12 cellular contexts compared by ENCODE assay signal in genomic region chr3:111980716-111981456, GRCh38. TPM values are rescaled to one million over a fixed set of nuclear protein-coding genes. Genes with fewer than 3 reads are reported as not detected.
DNase-seq lines count a peak whose midpoint lies in the region; ATAC-seq and TF ChIP-seq lines count a peak whose summit lies in the region.
"Had no signal": no experiment of that assay in that cellular context is flagged by ENCODE, and none has a peak within 500 bp of the region (broad histone marks: within the 10 kb centered on the region; RNA-seq: fewer than 3 reads in every experiment).

No MANE protein-coding gene starts in this region.

- no peak for DNase-seq in CD4-positive, alpha-beta memory T cell
- DNase-seq in PC-3 = no peak
- DNase-seq in neuronal stem cell (ENCODE audit: low spot score) = no peak
- DNase-seq in SJCRH30 = no peak
- no peak for DNase-seq in SK-N-DZ (ENCODE audit: low spot score)
- no peak for DNase-seq in cardiac septum (ENCODE audit: low spot score)
- DNase-seq in NAMALWA (ENCODE audit: low spot score) = no peak
- DNase-seq: NCI-H526 treated with DMSO at 0.1 percent for 48 hours had no signal

- H3K9me3 Mint-ChIP-seq in CD4-positive, alpha-beta memory T cell = no peaks in the 10 kb centered on the region
- peaks cover 0 to 3% (median 0%) of the 10 kb centered on the region in 5 experiments for H3K9me3 Mint-ChIP-seq in brain

- H3K9me2 ChIP-seq in PC-3 (replicated peaks; ENCODE audit: low read length) = no peaks in the 10 kb centered on the region

- H2AK5ac ChIP-seq in neuronal stem cell (ENCODE audit: low read depth, low read length) = no peak overlapping the region

- no CpG with 5 or more reads among the region's 10 CpGs for WGBS in neuronal stem cell (ENCODE audit: extremely low coverage in 2 of 2, insufficient read length in 2 of 2, insufficient replicate concordance in 1 of 2), 2 donors

- H4K20me1 ChIP-seq in PC-3 (ENCODE audit: low read length) = no peaks in the 10 kb centered on the region

- H3K9ac ChIP-seq in PC-3 (ENCODE audit: low read length) (no peak overlapping the region; the same call in 1 of the 2 replicates), neuronal stem cell (ENCODE audit: low read depth, low read length, poor library complexity) (peak overlapping the region; percentile 38)

- H2AFZ ChIP-seq in PC-3 (ENCODE audit: low read length) (no peak overlapping the region), neuronal stem cell (ENCODE audit: low read length) (no peak overlapping the region)

- H3F3A ChIP-seq in PC-3 (ENCODE audit: low read length, unreplicated experiment) = peaks cover 6% of the 10 kb centered on the region

- H3K4me1 ChIP-seq in CD4-positive, alpha-beta memory T cell (ENCODE audit: insufficient read depth, low read length) = peaks cover 60% of the 10 kb centered on the region
- H3K4me1 ChIP-seq in PC-3 (ENCODE audit: insufficient read depth, low read length) (peaks cover 28% of the 10 kb centered on the region), neuronal stem cell (ENCODE audit: control insufficient read depth in 2 of 2, insufficient read depth in 1 of 2, low read depth in 1 of 2, low read length in 2 of 2) (peaks cover 2 to 17% of the 10 kb centered on the region in 2 donors), SJCRH30 (peaks cover 6% of the 10 kb centered on the region; the same call in 1 of the 2 replicates)

- peak overlapping the region; percentile 83 for H3K4me2 ChIP-seq in PC-3 (ENCODE audit: low read length)
- no peak overlapping the region for H3K4me2 ChIP-seq in neuronal stem cell (ENCODE audit: insufficient read depth, low read length, poor library complexity, severe bottlenecking)

- H3K27me3 ChIP-seq in CD4-positive, alpha-beta memory T cell (ENCODE audit: insufficient read depth, low read length) = no peaks in the 10 kb centered on the region
- H3K27me3 ChIP-seq in PC-3 (ENCODE audit: low read length) (no peaks in the 10 kb centered on the region), neuronal stem cell (ENCODE audit: control insufficient read depth in 3 of 3, insufficient read depth in 3 of 3, low read depth in 1 of 3, low read length in 3 of 3) (no peaks in the 10 kb centered on the region), SJCRH30 (no peaks in the 10 kb centered on the region)

- no peaks in the 10 kb centered on the region for H3K9me3 ChIP-seq in CD4-positive, alpha-beta memory T cell (ENCODE audit: control insufficient read depth in 1 of 2, low read length in 2 of 2)
- H3K9me3 ChIP-seq in PC-3 (ENCODE audit: low read length) = no peaks in the 10 kb centered on the region
- H3K9me3 ChIP-seq in neuronal stem cell (replicated peaks in 1 of 2; ENCODE audit: control insufficient read depth in 2 of 2, insufficient read depth in 1 of 2, low read depth in 1 of 2, low read length in 2 of 2) = no peaks in the 10 kb centered on the region
- no peaks in the 10 kb centered on the region for H3K9me3 ChIP-seq in SJCRH30 (replicated peaks)

- H3K27ac ChIP-seq in CD4-positive, alpha-beta memory T cell (ENCODE audit: low read depth, low read length) = no peak overlapping the region
- H3K27ac ChIP-seq in PC-3 (ENCODE audit: low read length) = no peak overlapping the region
- no peak overlapping the region for H3K27ac ChIP-seq in neuronal stem cell (replicated peaks; ENCODE audit: low read length)
- no peak overlapping the region for H3K27ac ChIP-seq in SJCRH30

- no TSS peak for BruUV-seq in PC-3 (replicated peaks; lab: Mats Ljungman, UMichigan)

- H3K23ac ChIP-seq in neuronal stem cell (ENCODE audit: low read depth, low read length, poor library complexity) = no peak overlapping the region

- peaks cover 5 to 22% of the 10 kb centered on the region in 2 donors for H3K36me3 Mint-ChIP-seq in CD4-positive, alpha-beta memory T cell
- peaks cover 36% of the 10 kb centered on the region for H3K36me3 Mint-ChIP-seq in brain

- no peak overlapping the region for H4K8ac ChIP-seq in neuronal stem cell (ENCODE audit: low read depth, low read length)

- H3K14ac ChIP-seq in neuronal stem cell (ENCODE audit: low read length) = no peak overlapping the region

- H3K4me3 ChIP-seq in CD4-positive, alpha-beta memory T cell (ENCODE audit: low read length in 2 of 2) = no peak overlapping the region
- H3K4me3 ChIP-seq in PC-3 (ENCODE audit: low read length) (peak overlapping the region; percentile 80), neuronal stem cell (ENCODE audit: low read length in 2 of 2) (peak overlapping the region in 1 of 2 donors; percentile 61), SJCRH30 (no peak overlapping the region)

- H4K91ac ChIP-seq in neuronal stem cell (ENCODE audit: low read depth, low read length, poor library complexity) = no peak overlapping the region

- no peak for ATAC-seq in PC-3

- no peak overlapping the region for H2BK12ac ChIP-seq in neuronal stem cell (ENCODE audit: low read length)

- peak overlapping the region; percentile 17 to 97 (median 92) for H3K4me3 Mint-ChIP-seq in CD4-positive, alpha-beta memory T cell
- peak overlapping the region; percentile 77 to 88 (median 82) for H3K4me3 Mint-ChIP-seq in brain

- CTCF ChIA-PET in CD4-positive, alpha-beta memory T cell (lab: Charles Lee; ENCODE audit: partially characterized antibody) = interaction anchor here (2.0 to 5.3 kb wide), 5 partner anchors 8 to 264 kb away, joined by 7 to 55 read pairs (median 29); no protein-coding TSS in a partner anchor
- CTCF ChIA-PET in PC-3 (lab: Charles Lee) = interaction anchor here (1.0 kb wide), 1 partner anchor 33 kb away, joined by 4 read pairs; no protein-coding TSS in a partner anchor

- H3K18ac ChIP-seq in neuronal stem cell (ENCODE audit: low read length) = no peak overlapping the region

- no peaks in the 10 kb centered on the region for H3K79me1 ChIP-seq in neuronal stem cell (ENCODE audit: low read depth, low read length)

- no peak overlapping the region for H2BK15ac ChIP-seq in neuronal stem cell (ENCODE audit: low read length)

- H3K79me2 ChIP-seq in PC-3 (ENCODE audit: low read length) = peaks cover 53% of the 10 kb centered on the region

- H3K4me1 Mint-ChIP-seq in CD4-positive, alpha-beta memory T cell = peaks cover 42 to 68% (median 54%) of the 10 kb centered on the region in 4 donors
- H3K4me1 Mint-ChIP-seq in brain = peaks cover 76% of the 10 kb centered on the region

- H2BK120ac ChIP-seq in neuronal stem cell (ENCODE audit: low read depth, low read length) = no peak overlapping the region

- H2BK5ac ChIP-seq in neuronal stem cell (ENCODE audit: low read length) = no peak overlapping the region

- H3K36me3 ChIP-seq in CD4-positive, alpha-beta memory T cell (ENCODE audit: insufficient read depth, low read length) = no peaks in the 10 kb centered on the region
- H3K36me3 ChIP-seq in PC-3 (ENCODE audit: low read depth, low read length) (peaks cover 13% of the 10 kb centered on the region), neuronal stem cell (replicated peaks in 1 of 2; ENCODE audit: control insufficient read depth in 2 of 2, insufficient read depth in 2 of 2, low read length in 2 of 2) (peaks cover 0 to 51% of the 10 kb centered on the region in 2 donors), SJCRH30 (peaks cover 3% of the 10 kb centered on the region; the same call in 1 of the 2 replicates)

- TF ChIP-seq CTCF in PC-3 (conservative IDR thresholded peaks at IDR 0.05; ENCODE audit: low read depth, low read length) (no peak), brain (conservative IDR thresholded peaks at IDR 0.05) (no peak)

- peak overlapping the region in 2 of 7 donors; percentile 37 to 43 for H3K27ac Mint-ChIP-seq in CD4-positive, alpha-beta memory T cell
- H3K27ac Mint-ChIP-seq in brain = peak overlapping the region in 1 of 5 experiments; percentile 71

- H3K4ac ChIP-seq in neuronal stem cell (ENCODE audit: low read length) = no peak overlapping the region

- intact Hi-C loops in CD4-positive, alpha-beta memory T cell (cut with micrococcal nuclease) = loop anchor here (10.0 kb wide), 1 partner anchor 906 kb away; the partner anchor contains the start of gene NECTIN3
- intact Hi-C loops in PC-3 (cut with micrococcal nuclease) = no loop called here
- intact Hi-C loops in cardiac septum (cut with DNase I) = no loop called here

- no peaks in the 10 kb centered on the region for H3K27me3 Mint-ChIP-seq in CD4-positive, alpha-beta memory T cell
- peaks cover 7% of the 10 kb centered on the region for H3K27me3 Mint-ChIP-seq in brain

- POLR2A ChIA-PET in CD4-positive, alpha-beta memory T cell (lab: Charles Lee; ENCODE audit: partially characterized antibody) = interaction anchor here (1.1 kb wide), 2 partner anchors 10 to 312 kb away, joined by 3 read pairs; no protein-coding TSS in a partner anchor
- POLR2A ChIA-PET in PC-3 (lab: Charles Lee; ENCODE audit: unreplicated experiment) = no interaction called here

RNA-seq across cellular contexts. Expression of gene ABHD10, which starts 2.1 kb away (rescaled TPM):
- total RNA-seq in CD4-positive, alpha-beta memory T cell = 10 to 100 TPM; 39.7 to 40.1 TPM
- 10 to 100 TPM; 34.8 to 37.7 TPM for polyA plus RNA-seq in CD4-positive, alpha-beta memory T cell
- total RNA-seq in PC-3 (2014; rRNA removed) = 29.1 and 45.0 TPM in 2 replicates
- polyA plus RNA-seq in brain (ENCODE audit: insufficient read depth, low read depth, low replicate concordance) = 37.4 TPM
- 26.8 TPM for polyA plus RNA-seq in neuronal stem cell (2013, experiment 1 of 2)
- 26.8 TPM for polyA plus RNA-seq in neuronal stem cell (2013, experiment 2 of 2)
- 37.4 and 48.7 TPM in 2 replicates for total RNA-seq in SJCRH30 (2014; rRNA removed; shearing (Covaris generic))
- 38.3 and 42.9 TPM in 2 replicates for polyA plus RNA-seq in SK-N-DZ (2014; cell fraction: cytosol; rRNA removed)
- polyA plus RNA-seq in SK-N-DZ (2014; cell fraction: nucleus; rRNA removed) = 44.0 and 56.2 TPM in 2 replicates
- 34.6 TPM for total RNA-seq in cardiac septum

RNA-seq across cellular contexts. Expression of gene TAGLN3, which starts 17.8 kb away (rescaled TPM):
- not detected for total RNA-seq in CD4-positive, alpha-beta memory T cell
- polyA plus RNA-seq in CD4-positive, alpha-beta memory T cell = not detected
- 2.6 and 4.3 TPM in 2 replicates for total RNA-seq in PC-3 (2014; rRNA removed)
- 1,344 TPM for polyA plus RNA-seq in brain (ENCODE audit: insufficient read depth, low read depth, low replicate concordance)
- polyA plus RNA-seq in neuronal stem cell (2013, experiment 1 of 2) = 57.1 TPM
- 53.3 TPM for polyA plus RNA-seq in neuronal stem cell (2013, experiment 2 of 2)
- total RNA-seq in SJCRH30 (2014; rRNA removed; shearing (Covaris generic)) = 19.1 and 19.8 TPM in 2 replicates
- polyA plus RNA-seq in SK-N-DZ (2014; cell fraction: cytosol; rRNA removed) = 86.9 and 96.1 TPM in 2 replicates
- 89.6 and 99.2 TPM in 2 replicates for polyA plus RNA-seq in SK-N-DZ (2014; cell fraction: nucleus; rRNA removed)
- 0.46 TPM for total RNA-seq in cardiac septum

RNA-seq across cellular contexts. Expression of gene TMPRSS7, which starts 53.6 kb away (rescaled TPM):
- under 1 TPM in 1 of 2 experiments, not detected in 1; 0.15 TPM for total RNA-seq in CD4-positive, alpha-beta memory T cell
- polyA plus RNA-seq in CD4-positive, alpha-beta memory T cell = under 1 TPM; 0.26 TPM
- total RNA-seq in PC-3 (2014; rRNA removed) (0.33 TPM in 1 of 2 replicates, not detected in the other), cardiac septum (not detected)
- not detected for polyA plus RNA-seq in brain (ENCODE audit: insufficient read depth, low read depth, low replicate concordance)
- polyA plus RNA-seq in neuronal stem cell (2013, experiment 1 of 2) = 0.04 TPM
- polyA plus RNA-seq in neuronal stem cell (2013, experiment 2 of 2) = 0.03 TPM
- not detected in 2 replicates for total RNA-seq in SJCRH30 (2014; rRNA removed; shearing (Covaris generic))
- not detected in 2 replicates for polyA plus RNA-seq in SK-N-DZ (2014; cell fraction: cytosol; rRNA removed)
- polyA plus RNA-seq in SK-N-DZ (2014; cell fraction: nucleus; rRNA removed) = not detected in 2 replicates
- total RNA-seq: Daoy, glomerular endothelial cell, myocyte had no signal
